9 cellular contexts compared by ENCODE assay signal in the genomic region with DNA sequence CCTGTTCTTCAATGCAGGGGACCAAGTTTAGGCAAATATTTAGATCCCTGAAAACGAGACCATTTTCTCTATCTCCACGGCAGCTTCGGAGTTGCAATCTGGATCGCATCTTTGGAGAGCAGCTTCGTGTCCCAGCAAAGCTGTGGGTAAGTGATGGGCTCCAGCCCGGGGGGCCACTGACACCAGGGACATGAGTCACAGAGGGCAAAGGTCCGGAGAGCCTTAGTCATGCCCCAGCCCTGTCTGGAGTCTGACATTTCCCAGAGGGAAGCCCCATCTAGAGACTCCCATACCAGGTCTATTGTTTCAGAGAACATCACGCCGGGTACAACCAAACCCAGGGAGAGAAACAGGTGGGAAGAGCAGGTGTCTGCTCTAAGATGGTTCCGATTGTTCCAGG.
DNase-seq lines count a peak whose midpoint lies in the region; ATAC-seq and TF ChIP-seq lines count a peak whose summit lies in the region.
"Had no signal": no experiment of that assay in that cellular context is flagged by ENCODE, and none has a peak within 500 bp of the region (broad histone marks: within the 10 kb centered on the region; RNA-seq: fewer than 3 reads in every experiment).

No MANE protein-coding gene starts in this region.

- H3K27me3 ChIP-seq in SJCRH30 = no peaks in the 10 kb centered on the region
- no peaks in the 10 kb centered on the region for H3K27me3 ChIP-seq in fibroblast of lung (ENCODE audit: control insufficient read depth, insufficient read depth, low read length)
- H3K27me3 ChIP-seq in psoas muscle (ENCODE audit: insufficient read depth in 3 of 3, low read length in 2 of 3) = no peaks in the 10 kb centered on the region

- H3K9me3 ChIP-seq in SJCRH30 (replicated peaks) (no peaks in the 10 kb centered on the region), fibroblast of lung (ENCODE audit: control insufficient read depth, insufficient read depth, low read depth, low read length) (no peaks in the 10 kb centered on the region), psoas muscle (no peaks in the 10 kb centered on the region)

- H3K4me3 ChIP-seq in SJCRH30 (no peak overlapping the region), fibroblast of lung (replicated peaks in 1 of 4; ENCODE audit: control extremely low read depth in 1 of 4, insufficient read depth in 1 of 4, low read depth in 3 of 4, low read length in 4 of 4) (peak overlapping the region in 2 of 4 experiments; percentile 8 to 10), psoas muscle (no peak overlapping the region)

- 29 to 44% (median 38%) methylated on average over 10 of the region's 10 CpGs for WGBS in psoas muscle, 3 donors

- no peak overlapping the region for H3K9ac ChIP-seq in fibroblast of lung (ENCODE audit: insufficient read depth, low read length)

- TF ChIP-seq CTCF in fibroblast of lung (conservative IDR thresholded peaks at IDR 0.05 in 1 of 2, IDR thresholded peaks at IDR 0.05 in 1 of 2; ENCODE audit: low read depth in 1 of 2, low read length in 2 of 2) (no peak), psoas muscle (IDR thresholded peaks at IDR 0.05) (no peak)

- H4K20me1 ChIP-seq in fibroblast of lung (ENCODE audit: control insufficient read depth, extremely low read depth, insufficient read depth, low read length) = no peaks in the 10 kb centered on the region

- H2AFZ ChIP-seq in fibroblast of lung (ENCODE audit: low read length) = no peak overlapping the region

- peak overlapping the region; percentile 66 for H3K4me2 ChIP-seq in fibroblast of lung (ENCODE audit: extremely low read depth, insufficient read depth, low read length)

- H3K4me1 ChIP-seq in SJCRH30 = peaks cover 25% of the 10 kb centered on the region
- H3K4me1 ChIP-seq in fibroblast of lung (ENCODE audit: control insufficient read depth, extremely low read depth, insufficient read depth, low read length) = peaks cover 12% of the 10 kb centered on the region
- peaks cover 38% of the 10 kb centered on the region for H3K4me1 ChIP-seq in psoas muscle

- H3K27ac ChIP-seq in SJCRH30 (peak overlapping the region; percentile 50), fibroblast of lung (ENCODE audit: insufficient read depth, low read length) (peak overlapping the region; percentile 68), psoas muscle (peak overlapping the region; percentile 31)

- H3K79me2 ChIP-seq in fibroblast of lung (ENCODE audit: control insufficient read depth, insufficient read depth, low read length) = no peaks in the 10 kb centered on the region

- ATAC-seq in psoas muscle (peak; percentile 19 to 50 (median 31)), GM21529 (IDR thresholded peaks at IDR 0.05; ENCODE audit: unreplicated experiment) (no peak)

- intact Hi-C loops in psoas muscle (cut with DNase I) = loop anchor here in 1 of 2 donors (5.0 kb wide), 1 partner anchor 34 kb away; no protein-coding TSS in a partner anchor

- H3K36me3 ChIP-seq in SJCRH30 = no peaks in the 10 kb centered on the region
- no peaks in the 10 kb centered on the region for H3K36me3 ChIP-seq in fibroblast of lung (ENCODE audit: control insufficient read depth, insufficient read depth, low read length)
- H3K36me3 ChIP-seq in psoas muscle (ENCODE audit: insufficient read depth in 1 of 2, low read depth in 1 of 2) = no peaks in the 10 kb centered on the region

- DNase-seq in ELF-1 (ENCODE audit: low read depth, low spot score) (peak; percentile 81), SJCRH30 (peak; percentile 68 to 75), fibroblast of lung (ENCODE audit: low read depth in 2 of 2) (peak; percentile 78 to 81), psoas muscle (peak in 1 of 2 donors; percentile 47), GM19238 (ENCODE audit: insufficient read length, low spot score) (no peak)
- no peak for DNase-seq in stimulated activated CD4-positive, alpha-beta T cell treated with anti-CD3 and anti-CD28 coated beads, Interleukin-2, amount 100 ng/mL, for 24 hours
- DNase-seq in activated T-cell treated with anti-CD3 and anti-CD28 coated beads, Interleukin-2, amount 50 U/mL, for 1 hour = no peak
- DNase-seq: activated CD4-positive, CD25-positive, alpha-beta regulatory T cell treated with anti-CD3 and anti-CD28 coated beads, Interleukin-2, amount 50 U/mL, for 72 hours had no signal

Comparison
In these comparisons a context has a peak if more than half of its experiments do, and no peak if none do; other contexts are left out.
1. DNase-seq: peak in ELF-1 (single experiment), SJCRH30 (2 of 2) and fibroblast of lung (2 of 2); none in GM19238 (single experiment), stimulated activated CD4-positive, alpha-beta T cell treated with anti-CD3 and anti-CD28 coated beads, Interleukin-2, amount 100 ng/mL, for 24 hours (0 of 2) and activated T-cell treated with anti-CD3 and anti-CD28 coated beads, Interleukin-2, amount 50 U/mL, for 1 hour (single experiment).
2. Peak in every context shown above with its lines, with median percentiles within 50 percentile points of each other: H3K27ac ChIP-seq.